ENCODE assay signal across 17 cellular contexts in genomic region chr12:79012616-79013015, GRCh38.
A peak's percentile ranks its signal among the peaks of the same experiment; 100 is the strongest.
DNase-seq lines count a peak whose midpoint lies in the region; ATAC-seq, FAIRE-seq and TF ChIP-seq lines count a peak whose summit lies in the region.
"Had no signal": no experiment of that assay in that cellular context is flagged by ENCODE, and none has a peak within 500 bp of the region (broad histone marks: within the 10 kb centered on the region; RNA-seq: fewer than 3 reads in every experiment).

No MANE protein-coding gene starts in this region.

- H3K27ac ChIP-seq in BLaER1 treated with 17β-estradiol and CSF1 and Interleukin-3, amounts not matched to agents 10 nM and 100 nM, result peak overlapping the region in 3 of 11 experiments; percentile 3 to 42 (median 34); a peak in 3 of 22 replicates
- H3K27ac ChIP-seq in DND-41 (ENCODE audit: low read length), result no peak overlapping the region
- H3K27ac ChIP-seq in GM12878 (ENCODE audit: control insufficient read depth, insufficient read depth), result no peak overlapping the region

- intact Hi-C loops in GM12878 (cut with micrococcal nuclease; ENCODE audit: unreplicated experiment), result no loop called here

- H3K4me1 ChIP-seq in BLaER1 treated with 17β-estradiol and CSF1 and Interleukin-3, amounts not matched to agents 10 nM and 100 nM, result peaks cover 9 to 42% (median 17%) of the 10 kb centered on the region in 10 experiments; a peak in 17 of 20 replicates
- H3K4me1 ChIP-seq in DND-41 (ENCODE audit: insufficient read depth, low read length) (peaks cover 9% of the 10 kb centered on the region), GM12878 (ENCODE audit: control insufficient read depth, insufficient read depth, low read length) (no peaks in the 10 kb centered on the region)

- TF ChIP-seq RAD21 in GM12878 (IDR thresholded peaks at IDR 0.05; ENCODE audit: insufficient read depth, low read depth, low read length), result no peak

- peak overlapping the region in 7 of 11 experiments; percentile 15 to 56 (median 49); a peak in 12 of 22 replicates for H3K4me2 ChIP-seq in BLaER1 treated with 17β-estradiol and CSF1 and Interleukin-3, amounts not matched to agents 10 nM and 100 nM
- no peak overlapping the region for H3K4me2 ChIP-seq in DND-41 (ENCODE audit: insufficient read depth, low read length)
- no peak overlapping the region for H3K4me2 ChIP-seq in GM12878 (ENCODE audit: control insufficient read depth, insufficient read depth)

- no TSS peak for BruUV-seq in GM12878 (replicated peaks; lab: Mats Ljungman, UMichigan)

- CTCF ChIA-PET in GM12878 (lab: Yijun Ruan, JAX), result interaction anchor here (0.6 kb wide), 1 partner anchor 582 kb away, joined by 3 read pairs; no protein-coding TSS in a partner anchor

- POLR2A ChIA-PET in GM12878 (lab: Charles Lee), result no interaction called here

- no peak for FAIRE-seq in GM12878 (lab: Jason Lieb, UNC)
- FAIRE-seq in GM12892 (lab: Jason Lieb, UNC), result no peak

- peaks cover 0 to 44% (median 19%) of the 10 kb centered on the region in 11 experiments; a peak in 16 of 22 replicates for H3K36me3 ChIP-seq in BLaER1 treated with 17β-estradiol and CSF1 and Interleukin-3, amounts not matched to agents 10 nM and 100 nM
- H3K36me3 ChIP-seq in DND-41 (ENCODE audit: insufficient read depth, low read length), result no peaks in the 10 kb centered on the region
- H3K36me3 ChIP-seq in GM12878 (ENCODE audit: control insufficient read depth in 2 of 2, insufficient read depth in 2 of 2, low read length in 1 of 2), result no peaks in the 10 kb centered on the region

- WGBS in GM12878 (ENCODE audit: insufficient coverage, insufficient replicate concordance, low lambda C conversion rate, missing lambda C conversion rate), result 49% methylated on average over 3 of the region's 3 CpGs

- TF ChIP-seq POLR2A in GM12878 (IDR thresholded peaks at IDR 0.05; ENCODE audit: low read depth, low read length), result no peak
- TF ChIP-seq POLR2A in GM12892 (IDR thresholded peaks at IDR 0.05; ENCODE audit: low read depth, low read length), result no peak

- H3K79me2 ChIP-seq in DND-41 (ENCODE audit: insufficient read depth, low read length) (no peaks in the 10 kb centered on the region), GM12878 (ENCODE audit: control insufficient read depth, insufficient read depth, low read length) (no peaks in the 10 kb centered on the region)

- H3K4me3 ChIP-seq in BLaER1 treated with 17β-estradiol and CSF1 and Interleukin-3, amounts not matched to agents 10 nM and 100 nM, result no peak overlapping the region
- H3K4me3 ChIP-seq in DND-41 (ENCODE audit: low read depth in 1 of 2, low read length in 2 of 2) (no peak overlapping the region), GM12878 (no peak overlapping the region)

- H3K9ac ChIP-seq in BLaER1 treated with 17β-estradiol and CSF1 and Interleukin-3, amounts not matched to agents 10 nM and 100 nM, result no peak overlapping the region
- H3K9ac ChIP-seq in DND-41 (ENCODE audit: low read depth, low read length) (no peak overlapping the region), GM12878 (ENCODE audit: control insufficient read depth, insufficient read depth, low read length) (no peak overlapping the region)

- H4K20me1 ChIP-seq in BLaER1 treated with 17β-estradiol and CSF1 and Interleukin-3, amounts not matched to agents 10 nM and 100 nM, result no peaks in the 10 kb centered on the region
- H4K20me1 ChIP-seq in DND-41 (ENCODE audit: insufficient read depth, low read length), result no peaks in the 10 kb centered on the region
- H4K20me1 ChIP-seq in GM12878 (ENCODE audit: control insufficient read depth, insufficient read depth), result no peaks in the 10 kb centered on the region

- peaks cover 0 to 15% (median 5%) of the 10 kb centered on the region in 11 experiments; a peak in 11 of 22 replicates for H3K9me3 ChIP-seq in BLaER1 treated with 17β-estradiol and CSF1 and Interleukin-3, amounts not matched to agents 10 nM and 100 nM (replicated peaks in 1 of 11)
- H3K9me3 ChIP-seq in DND-41 (ENCODE audit: insufficient read depth, low read length, severe bottlenecking), result no peaks in the 10 kb centered on the region
- no peaks in the 10 kb centered on the region for H3K9me3 ChIP-seq in GM12878 (replicated peaks; ENCODE audit: control insufficient read depth, insufficient read depth, low read length)
- H3K9me3 ChIP-seq: BE2C had no signal

- in situ Hi-C loops in GM12878 (cut with MboI), result no loop called here

- RAD21 ChIA-PET in GM12878 (lab: Charles Lee; ENCODE audit: unreplicated experiment), result no interaction called here

- no peak overlapping the region for H2AFZ ChIP-seq in DND-41 (ENCODE audit: low read depth, low read length)
- H2AFZ ChIP-seq in GM12878 (ENCODE audit: control insufficient read depth, low read depth, low read length), result no peak overlapping the region

- SMC1A ChIA-PET in GM12878 (lab: Charles Lee; ENCODE audit: uncharacterized antibody, unreplicated experiment), result interaction anchor here (1.4 kb wide), 1 partner anchor 18 kb away, joined by 3 read pairs; no protein-coding TSS in a partner anchor

- H3K27me3 ChIP-seq in BLaER1 treated with 17β-estradiol and CSF1 and Interleukin-3, amounts not matched to agents 10 nM and 100 nM, result no peaks in the 10 kb centered on the region
- H3K27me3 ChIP-seq in DND-41 (ENCODE audit: insufficient read depth, low read length, poor library complexity), result no peaks in the 10 kb centered on the region
- no peaks in the 10 kb centered on the region for H3K27me3 ChIP-seq in GM12878 (replicated peaks in 1 of 2; ENCODE audit: control insufficient read depth in 2 of 2, insufficient read depth in 2 of 2, low read length in 1 of 2)
- H3K27me3 ChIP-seq: BE2C had no signal

- ATAC-seq in DND-41 (ENCODE audit: insufficient read depth, low read depth) (peak; percentile 87), GM12878 (peak; percentile 21; the same call in 2 of the 3 replicates)

- no peak for TF ChIP-seq EP300 in GM12878 (IDR thresholded peaks at IDR 0.05; ENCODE audit: borderline replicate concordance in 1 of 2, control insufficient read depth in 1 of 2, low read depth in 2 of 2, low read length in 2 of 2)

- no peak for TF ChIP-seq CTCF in DND-41 (IDR thresholded peaks at IDR 0.05; ENCODE audit: borderline replicate concordance, extremely low read depth, low read length, poor library complexity, severe bottlenecking)
- no peak for TF ChIP-seq CTCF in GM12878 (IDR thresholded peaks at IDR 0.05 in 2 of 3, conservative IDR thresholded peaks at IDR 0.05 in 1 of 3; ENCODE audit: control insufficient read depth in 2 of 3, extremely low read depth in 1 of 3, insufficient read depth in 1 of 3, low read depth in 3 of 3, low read length in 3 of 3)

- DNase-seq in DND-41 (peak; percentile 18), NCI-H2107 (lab: John Stamatoyannopoulos, UW) (peak; percentile 76), GM12878 (ENCODE audit: low read depth, low spot score) (no peak), HUDEP-2 (lab: John Stamatoyannopoulos, UW; ENCODE audit: unreplicated experiment in 76 of 76) (no peak), amygdala (lab: John Stamatoyannopoulos, UW) (no peak), GM12892 (ENCODE audit: insufficient read length) (no peak), DMS79 (lab: John Stamatoyannopoulos, UW) (no peak)
- DNase-seq: BE2C; CD8-positive, alpha-beta memory T cell; GOT3; Karpas-422; NCI-H1105 treated with DMSO at 0.1 percent for 48 hours; NCI-H524 treated with DMSO at 0.1 percent for 48 hours; NK-92 treated with Interleukin-12 subunit alpha and Interleukin-12 subunit beta, amount 100 ng/mL, for 24 hours; OCI-M1; RPMI8226 had no signal

TF ChIP-seq in GM12878, 131 proteins besides CTCF, POLR2A, EP300 and RAD21 (continues in another document):
- TF ChIP-seq CHD2 (IDR thresholded peaks at IDR 0.05; ENCODE audit: borderline replicate concordance, low read depth, low read length) (no peak), IRF5 (IDR thresholded peaks at IDR 0.05; ENCODE audit: borderline replicate concordance) (no peak), NKRF (conservative IDR thresholded peaks at IDR 0.05) (no peak), MXI1 (IDR thresholded peaks at IDR 0.05; ENCODE audit: low read depth, low read length) (no peak), BRCA1 (IDR thresholded peaks at IDR 0.05; ENCODE audit: low read depth, low read length) (no peak), NFIC (IDR thresholded peaks at IDR 0.05; ENCODE audit: low read depth, low read length) (no peak), SIN3A (IDR thresholded peaks at IDR 0.05; ENCODE audit: low read depth, low read length) (no peak)

Comparison
In these comparisons a context has a peak if more than half of its experiments do, and no peak if none do; other contexts are left out.
1. H3K4me2 ChIP-seq: peak in BLaER1 treated with 17β-estradiol and CSF1 and Interleukin-3, amounts not matched to agents 10 nM and 100 nM (7 of 11); none in DND-41 (single experiment) and GM12878 (single experiment).
2. DNase-seq: peak in DND-41 (single experiment) and NCI-H2107 (single experiment); none in GM12878 (single experiment), HUDEP-2 (0 of 76), amygdala (0 of 56), GM12892 (single experiment) and DMS79 (single experiment).